In genomic region chr16:50826797-50827316, GRCh38 we compare ENCODE assay signal across 7 cellular contexts.
"Had no signal": no experiment of that assay in that cellular context is flagged by ENCODE, and none has a peak within 500 bp of the region (broad histone marks: within the 10 kb centered on the region; RNA-seq: fewer than 3 reads in every experiment).

No MANE protein-coding gene starts in this region.

- H3K4me3 ChIP-seq: GM23338 had no signal

- H3K4me2 ChIP-seq: GM23338 had no signal

- DNase-seq: H9, HCEC 1CT, KG1 had no signal

- FAIRE-seq: H1, H54, HTR-8/SVneo had no signal

- ATAC-seq: GM23338 had no signal

- H2AFZ ChIP-seq: GM23338 had no signal
